In the genomic region with DNA sequence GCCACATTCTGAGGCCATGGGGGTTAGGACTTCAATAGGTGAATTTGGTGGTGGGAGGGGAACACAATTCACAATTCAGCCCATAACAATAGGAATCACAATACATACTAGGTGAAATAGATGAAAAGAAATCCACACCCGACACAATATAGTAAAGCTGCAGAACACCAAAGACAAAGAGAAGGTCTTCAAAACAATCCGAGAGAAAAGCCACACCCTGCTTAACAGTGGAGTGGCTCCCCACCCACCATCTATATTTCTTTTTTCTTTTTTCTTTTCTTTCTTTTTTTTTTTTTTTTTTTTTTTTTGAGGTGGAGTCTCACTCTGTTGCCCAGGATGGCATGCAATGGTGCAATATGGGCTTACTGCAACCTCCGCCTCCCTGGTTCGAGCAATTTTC, we compare ENCODE assay signal across 8 cellular contexts.
"Had no signal": no experiment of that assay in that cellular context is flagged by ENCODE, and none has a peak within 500 bp of the region (broad histone marks: within the 10 kb centered on the region; RNA-seq: fewer than 3 reads in every experiment).

No MANE protein-coding gene starts in this region.

- DNase-seq: IMR-90, KBM-7, KG1 had no signal

- H3K4me2 ChIP-seq: KMS-11 had no signal

- ATAC-seq: HepG2 had no signal

- H3K9ac ChIP-seq: KMS-11 had no signal

- FAIRE-seq: HepG2, HTR-8/SVneo had no signal

- H3K4me3 Mint-ChIP-seq: IgD-negative memory B cell had no signal

- H3K36me3 Mint-ChIP-seq: IgD-negative memory B cell had no signal

- H3K27ac ChIP-seq: HL-60, KMS-11 had no signal
